1 cellular context compared by ENCODE assay signal in the genomic region with DNA sequence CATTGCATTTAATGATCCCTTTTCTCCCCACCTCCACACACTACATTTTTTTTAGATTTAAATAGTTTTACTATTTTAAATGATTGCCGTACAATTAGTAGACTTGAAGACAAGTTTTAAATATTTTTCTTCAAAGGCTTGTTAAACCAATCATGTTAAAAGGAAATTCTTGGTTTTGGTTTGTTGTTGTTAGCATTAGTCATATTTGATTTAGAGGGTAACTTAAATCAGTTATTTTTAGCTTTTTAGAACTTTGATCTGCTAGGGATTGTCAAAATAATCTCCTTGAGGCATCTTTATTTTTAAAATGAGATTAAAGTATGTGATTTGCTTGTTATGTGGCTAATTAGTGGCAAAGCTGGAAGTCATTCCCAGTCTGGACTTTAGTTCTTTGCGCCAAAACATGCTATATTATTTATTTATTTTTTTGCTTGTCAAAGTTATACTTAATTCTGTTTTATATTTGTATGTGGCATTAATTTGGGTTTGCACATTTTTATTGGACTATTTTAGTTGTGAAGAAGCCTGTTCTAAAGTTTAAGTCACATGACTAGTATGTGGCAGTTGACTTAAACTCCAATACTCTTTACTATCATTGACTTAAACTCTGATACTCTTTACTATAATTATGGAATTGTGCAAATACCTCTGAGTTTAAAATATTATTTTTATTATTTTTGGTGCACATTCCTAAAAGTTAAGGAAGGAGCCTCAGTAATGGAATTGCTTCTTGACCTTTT.
TF ChIP-seq lines count a peak whose summit lies in the region.

No MANE protein-coding gene starts in this region.

TF ChIP-seq in WTC11, 78 proteins besides CTCF, POLR2A, EP300 and RAD21 (continued from another document):
- TF ChIP-seq, protein P1, sequence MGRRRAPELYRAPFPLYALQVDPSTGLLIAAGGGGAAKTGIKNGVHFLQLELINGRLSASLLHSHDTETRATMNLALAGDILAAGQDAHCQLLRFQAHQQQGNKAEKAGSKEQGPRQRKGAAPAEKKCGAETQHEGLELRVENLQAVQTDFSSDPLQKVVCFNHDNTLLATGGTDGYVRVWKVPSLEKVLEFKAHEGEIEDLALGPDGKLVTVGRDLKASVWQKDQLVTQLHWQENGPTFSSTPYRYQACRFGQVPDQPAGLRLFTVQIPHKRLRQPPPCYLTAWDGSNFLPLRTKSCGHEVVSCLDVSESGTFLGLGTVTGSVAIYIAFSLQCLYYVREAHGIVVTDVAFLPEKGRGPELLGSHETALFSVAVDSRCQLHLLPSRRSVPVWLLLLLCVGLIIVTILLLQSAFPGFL (CRISPR knock-in tag; IDR thresholded peaks at IDR 0.05; ENCODE audit: borderline replicate concordance), result no peak
- TF ChIP-seq, protein P2, sequence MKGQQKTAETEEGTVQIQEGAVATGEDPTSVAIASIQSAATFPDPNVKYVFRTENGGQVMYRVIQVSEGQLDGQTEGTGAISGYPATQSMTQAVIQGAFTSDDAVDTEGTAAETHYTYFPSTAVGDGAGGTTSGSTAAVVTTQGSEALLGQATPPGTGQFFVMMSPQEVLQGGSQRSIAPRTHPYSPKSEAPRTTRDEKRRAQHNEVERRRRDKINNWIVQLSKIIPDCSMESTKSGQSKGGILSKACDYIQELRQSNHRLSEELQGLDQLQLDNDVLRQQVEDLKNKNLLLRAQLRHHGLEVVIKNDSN (CRISPR knock-in tag; IDR thresholded peaks at IDR 0.05), result no peak
- no peak for TF ChIP-seq TP53 (CRISPR knock-in tag; IDR thresholded peaks at IDR 0.05)
- no peak for TF ChIP-seq MYBL2 (CRISPR knock-in tag; IDR thresholded peaks at IDR 0.05)
